ENCODE assay signal across 1 cellular context in genomic region chr11:27317751-27318150, GRCh38.
TF ChIP-seq lines count a peak whose summit lies in the region.

No MANE protein-coding gene starts in this region.

TF ChIP-seq in SK-N-SH treated with all-trans-retinoic acid at 6 μM for 48 hours, 23 proteins besides CTCF, POLR2A, EP300 and RAD21 (continued from another document):
- TF ChIP-seq CREB5 (CRISPR knock-in tag; IDR thresholded peaks at IDR 0.05; ENCODE audit: low read depth): no peak
- no peak for TF ChIP-seq ESRRG (CRISPR knock-in tag; IDR thresholded peaks at IDR 0.05)
